21 cellular contexts compared by ENCODE assay signal in genomic region chr3:24374801-24375200, GRCh38.
"Had no signal": no experiment of that assay in that cellular context is flagged by ENCODE, and none has a peak within 500 bp of the region (broad histone marks: within the 10 kb centered on the region; RNA-seq: fewer than 3 reads in every experiment).

No MANE protein-coding gene starts in this region.

- ATAC-seq: activated T-helper 17 cell treated with anti-CD3 and anti-CD28 coated beads, Interleukin-2, amount 50 U/mL, for 72 hours; effector memory CD8-positive, alpha-beta T cell; esophagus mucosa; heart left ventricle; T-cell had no signal

- H3K36me3 ChIP-seq: adrenal gland, heart left ventricle, thoracic aorta, upper lobe of left lung had no signal

- H3K27me3 ChIP-seq: adrenal gland, dorsolateral prefrontal cortex, heart left ventricle, upper lobe of left lung had no signal

- H3K9me3 ChIP-seq: adrenal gland, heart left ventricle, thoracic aorta, upper lobe of left lung had no signal

- H3K27ac ChIP-seq: adrenal gland, upper lobe of left lung had no signal

- DNase-seq: activated CD4-positive, CD25-positive, alpha-beta regulatory T cell treated with anti-CD3 and anti-CD28 coated beads, Interleukin-2, amount 50 U/mL, for 72 hours; activated naive CD4-positive, alpha-beta T cell; activated T-cell treated with anti-CD3 and anti-CD28 coated beads, Interleukin-2, amount 50 U/mL, for 24 hours; adrenal gland; central memory CD4-positive, alpha-beta T cell; dorsolateral prefrontal cortex; effector memory CD8-positive, alpha-beta T cell; heart left ventricle; kidney; naive B cell; occipital lobe; retina; stimulated activated CD4-positive, alpha-beta T cell treated with anti-CD3 and anti-CD28 coated beads, Interleukin-4, amount 100 ng/mL, for 24 hours; stimulated activated naive CD4-positive, alpha-beta T cell treated with Interleukin-2 at 50 U/mL for 16 hours; T-cell; upper lobe of left lung had no signal

- FAIRE-seq: astrocyte, endothelial cell of umbilical vein had no signal

- H3K4me3 ChIP-seq: adrenal gland, dorsolateral prefrontal cortex, heart left ventricle, thoracic aorta, upper lobe of left lung had no signal
